21 cellular contexts compared by ENCODE assay signal in the genomic region with DNA sequence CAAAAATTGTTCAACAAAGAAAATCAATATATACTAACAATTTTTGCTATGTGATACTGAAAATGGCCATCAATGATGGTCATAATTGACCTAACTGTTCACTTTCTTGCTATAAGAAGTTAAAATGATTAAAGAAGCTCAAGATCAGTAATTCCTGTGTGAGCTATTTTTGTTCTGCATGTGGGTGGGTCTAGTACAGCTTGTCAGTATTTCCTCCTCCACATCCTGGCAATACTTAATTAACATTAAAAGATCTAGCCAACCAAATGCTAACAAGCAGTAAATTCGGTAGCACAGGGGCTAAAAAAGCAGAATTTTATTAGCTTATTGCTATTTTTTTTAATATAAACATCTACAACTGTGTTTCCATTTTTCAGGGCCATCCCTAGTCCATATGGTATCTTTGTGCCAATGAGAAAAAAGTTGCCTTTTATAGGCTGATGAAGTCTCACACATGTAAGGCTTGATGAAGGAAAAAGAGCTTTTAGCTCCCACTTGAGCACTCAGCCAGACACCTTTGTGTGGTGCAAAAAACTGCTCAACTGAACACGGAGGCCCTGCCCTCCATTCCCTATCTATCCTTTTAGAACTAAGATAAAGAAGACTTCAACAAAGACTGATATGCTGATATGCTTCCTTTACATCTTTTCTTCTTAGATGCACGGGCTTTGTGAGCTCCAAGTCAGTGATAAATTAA. TPM values are rescaled to one million over a fixed set of nuclear protein-coding genes. Genes with fewer than 3 reads are reported as not detected.
DNase-seq lines count a peak whose midpoint lies in the region; ATAC-seq, FAIRE-seq and TF ChIP-seq lines count a peak whose summit lies in the region.
"Had no signal": no experiment of that assay in that cellular context is flagged by ENCODE, and none has a peak within 500 bp of the region (broad histone marks: within the 10 kb centered on the region; RNA-seq: fewer than 3 reads in every experiment).

No MANE protein-coding gene starts in this region.

- no peak for TF ChIP-seq CTCF in activated CD8-positive, alpha-beta T cell treated with anti-CD3 and anti-CD28 coated beads for 36 hours (IDR thresholded peaks at IDR 0.05)
- TF ChIP-seq CTCF in activated B cell treated with CpG ODN at 0.5 μM for 24 hours (IDR thresholded peaks at IDR 0.05) (no peak), gastroesophageal sphincter (IDR thresholded peaks at IDR 0.05) (no peak)

- peaks cover 5% of the 10 kb centered on the region for H3K36me3 Mint-ChIP-seq in activated CD8-positive, alpha-beta T cell treated with anti-CD3 and anti-CD28 coated beads for 36 hours (ENCODE audit: low read depth)
- peaks cover 3% of the 10 kb centered on the region for H3K36me3 Mint-ChIP-seq in activated CD8-positive, alpha-beta T cell treated with anti-CD3 and anti-CD28 coated beads, Interleukin-2, amount 10 ng/mL, durations not matched to agents 7 days and 5 days (ENCODE audit: low read depth)
- no peaks in the 10 kb centered on the region for H3K36me3 Mint-ChIP-seq in CD4-positive, CD25-positive, alpha-beta regulatory T cell
- peaks cover 12% of the 10 kb centered on the region for H3K36me3 Mint-ChIP-seq in activated B cell treated with CpG ODN at 0.5 μM for 24 hours (ENCODE audit: low read depth)

- peak overlapping the region; percentile 87 for H3K27ac Mint-ChIP-seq in activated CD8-positive, alpha-beta T cell treated with anti-CD3 and anti-CD28 coated beads for 36 hours
- no peak overlapping the region for H3K27ac Mint-ChIP-seq in activated CD8-positive, alpha-beta T cell treated with anti-CD3 and anti-CD28 coated beads, Interleukin-2, amount 10 ng/mL, durations not matched to agents 7 days and 5 days
- peak overlapping the region; percentile 52 to 89 (median 75) for H3K27ac Mint-ChIP-seq in CD4-positive, CD25-positive, alpha-beta regulatory T cell
- H3K27ac Mint-ChIP-seq in activated B cell treated with CpG ODN at 0.5 μM for 24 hours = peak overlapping the region; percentile 61

- POLR2A ChIA-PET in activated CD8-positive, alpha-beta T cell treated with anti-CD3 and anti-CD28 coated beads for 36 hours (lab: Charles Lee) = interaction anchor here (1.2 kb wide), 1 partner anchor 16 kb away, joined by 3 read pairs; no protein-coding TSS in a partner anchor
- POLR2A ChIA-PET in activated CD8-positive, alpha-beta T cell treated with anti-CD3 and anti-CD28 coated beads, Interleukin-2, amount 10 ng/mL, durations not matched to agents 7 days and 5 days (lab: Charles Lee) = interaction anchor here (0.6 to 1.5 kb wide), 4 partner anchors 11 to 101 kb away, joined by 3 read pairs; a partner anchor contains a TSS
- POLR2A ChIA-PET in activated B cell treated with CpG ODN at 0.5 μM for 24 hours (lab: Charles Lee) = interaction anchor here (0.6 kb wide), 1 partner anchor 1496 kb away, joined by 4 read pairs; no protein-coding TSS in a partner anchor

- H3K27ac ChIP-seq in CD4-positive, CD25-positive, alpha-beta regulatory T cell (ENCODE audit: insufficient read depth, low read length, poor library complexity, severe bottlenecking) = peak overlapping the region; percentile 64
- peak overlapping the region in 1 of 4 donors; percentile 1 for H3K27ac ChIP-seq in gastroesophageal sphincter
- H3K27ac ChIP-seq: cardiac muscle cell, epithelial cell of prostate, right lobe of liver, thoracic aorta had no signal

- 21 to 43% methylated on average over 1 to 2 of the region's 3 CpGs for WGBS in gastroesophageal sphincter (ENCODE audit: low coverage in 1 of 2), 2 donors

- H3K4me3 ChIP-seq in CD4-positive, CD25-positive, alpha-beta regulatory T cell (ENCODE audit: low read depth, low read length) = peak overlapping the region; percentile 63
- H3K4me3 ChIP-seq in gastroesophageal sphincter = no peak overlapping the region
- H3K4me3 ChIP-seq: cardiac muscle cell, right lobe of liver, thoracic aorta had no signal

- intact Hi-C loops in activated CD8-positive, alpha-beta T cell treated with anti-CD3 and anti-CD28 coated beads for 36 hours (cut with micrococcal nuclease) = no loop called here
- intact Hi-C loops in activated B cell treated with CpG ODN at 0.5 μM for 24 hours (cut with micrococcal nuclease) = no loop called here

- H3K27me3 Mint-ChIP-seq in activated CD8-positive, alpha-beta T cell treated with anti-CD3 and anti-CD28 coated beads for 36 hours = no peaks in the 10 kb centered on the region
- H3K27me3 Mint-ChIP-seq in activated CD8-positive, alpha-beta T cell treated with anti-CD3 and anti-CD28 coated beads, Interleukin-2, amount 10 ng/mL, durations not matched to agents 7 days and 5 days (ENCODE audit: low read depth) = no peaks in the 10 kb centered on the region
- H3K27me3 Mint-ChIP-seq in CD4-positive, CD25-positive, alpha-beta regulatory T cell = peaks cover 5% of the 10 kb centered on the region
- no peaks in the 10 kb centered on the region for H3K27me3 Mint-ChIP-seq in activated B cell treated with CpG ODN at 0.5 μM for 24 hours

- H3K36me3 ChIP-seq in CD4-positive, CD25-positive, alpha-beta regulatory T cell (ENCODE audit: control insufficient read depth, insufficient read depth, low read length) = no peaks in the 10 kb centered on the region
- H3K36me3 ChIP-seq in gastroesophageal sphincter = no peaks in the 10 kb centered on the region
- H3K36me3 ChIP-seq: cardiac muscle cell, right lobe of liver, thoracic aorta had no signal

- no peak for ATAC-seq in activated CD8-positive, alpha-beta T cell treated with anti-CD3 and anti-CD28 coated beads for 36 hours
- ATAC-seq in activated CD8-positive, alpha-beta T cell treated with anti-CD3 and anti-CD28 coated beads, Interleukin-2, amount 10 ng/mL, durations not matched to agents 7 days and 5 days = no peak
- no peak for ATAC-seq in CD4-positive, CD25-positive, alpha-beta regulatory T cell (ENCODE audit: low read depth in 2 of 2)
- ATAC-seq in activated B cell treated with CpG ODN at 0.5 μM for 24 hours (ENCODE audit: low read depth) = no peak
- no peak for ATAC-seq in gastroesophageal sphincter
- no peak for ATAC-seq in HG03039 (IDR thresholded peaks at IDR 0.05; ENCODE audit: unreplicated experiment)
- ATAC-seq: right lobe of liver, SK-N-SH treated with all-trans-retinoic acid at 6 μM for 48 hours had no signal

- no peak for TF ChIP-seq EP300 in gastroesophageal sphincter (IDR thresholded peaks at IDR 0.05)

- peak overlapping the region; percentile 32 for H3K4me3 Mint-ChIP-seq in activated CD8-positive, alpha-beta T cell treated with anti-CD3 and anti-CD28 coated beads for 36 hours
- H3K4me3 Mint-ChIP-seq in activated CD8-positive, alpha-beta T cell treated with anti-CD3 and anti-CD28 coated beads, Interleukin-2, amount 10 ng/mL, durations not matched to agents 7 days and 5 days = no peak overlapping the region
- H3K4me3 Mint-ChIP-seq in CD4-positive, CD25-positive, alpha-beta regulatory T cell = peak overlapping the region; percentile 65 to 81 (median 70)
- H3K4me3 Mint-ChIP-seq in activated B cell treated with CpG ODN at 0.5 μM for 24 hours = no peak overlapping the region
- H3K4me3 Mint-ChIP-seq: CD14-positive monocyte had no signal

- CTCF ChIA-PET in activated CD8-positive, alpha-beta T cell treated with anti-CD3 and anti-CD28 coated beads for 36 hours (lab: Charles Lee) = interaction anchor here (1.0 to 2.1 kb wide), 9 partner anchors 9 to 288 kb away, joined by 3 to 21 read pairs (median 5); a partner anchor contains a TSS
- CTCF ChIA-PET in activated CD8-positive, alpha-beta T cell treated with anti-CD3 and anti-CD28 coated beads, Interleukin-2, amount 10 ng/mL, durations not matched to agents 7 days and 5 days (lab: Charles Lee) = interaction anchor here (0.7 to 1.5 kb wide), 10 partner anchors 12 to 274 kb away, joined by 3 to 12 read pairs (median 4); no protein-coding TSS in a partner anchor
- CTCF ChIA-PET in activated B cell treated with CpG ODN at 0.5 μM for 24 hours (lab: Charles Lee) = interaction anchor here (0.6 to 1.4 kb wide), 2 partner anchors 30 to 92 kb away, joined by 3 to 10 read pairs; no protein-coding TSS in a partner anchor

- no peak for FAIRE-seq in GM19239 (lab: Jason Lieb, UNC)
- FAIRE-seq: kidney had no signal

- H3K9me3 Mint-ChIP-seq in activated CD8-positive, alpha-beta T cell treated with anti-CD3 and anti-CD28 coated beads for 36 hours = no peaks in the 10 kb centered on the region
- no peaks in the 10 kb centered on the region for H3K9me3 Mint-ChIP-seq in activated CD8-positive, alpha-beta T cell treated with anti-CD3 and anti-CD28 coated beads, Interleukin-2, amount 10 ng/mL, durations not matched to agents 7 days and 5 days (ENCODE audit: insufficient read depth)
- no peaks in the 10 kb centered on the region for H3K9me3 Mint-ChIP-seq in CD4-positive, CD25-positive, alpha-beta regulatory T cell
- no peaks in the 10 kb centered on the region for H3K9me3 Mint-ChIP-seq in activated B cell treated with CpG ODN at 0.5 μM for 24 hours
- H3K9me3 Mint-ChIP-seq: CD14-positive monocyte had no signal

- no peaks in the 10 kb centered on the region for H3K27me3 ChIP-seq in CD4-positive, CD25-positive, alpha-beta regulatory T cell (ENCODE audit: control insufficient read depth, insufficient read depth, low read length)
- H3K27me3 ChIP-seq in gastroesophageal sphincter = no peaks in the 10 kb centered on the region
- H3K27me3 ChIP-seq: cardiac muscle cell, right lobe of liver had no signal

- no peak for DNase-seq in activated CD8-positive, alpha-beta T cell treated with anti-CD3 and anti-CD28 coated beads for 36 hours
- DNase-seq in activated CD8-positive, alpha-beta T cell treated with anti-CD3 and anti-CD28 coated beads, Interleukin-2, amount 10 ng/mL, durations not matched to agents 7 days and 5 days = no peak
- DNase-seq in CD4-positive, CD25-positive, alpha-beta regulatory T cell = peak in 2 of 3 donors; percentile 16 to 50
- DNase-seq in activated B cell treated with CpG ODN at 0.5 μM for 24 hours (no peak), middle frontal gyrus (ENCODE audit: extremely low spot score, low spot score) (peak; percentile 12), GM19239 (ENCODE audit: insufficient read length, low spot score) (no peak)
- DNase-seq: DMS153, foreskin fibroblast, GF-D8, kidney, NCI-H1417 treated with DMSO at 0.1 percent for 48 hours, NCI-H510A treated with DMSO at 0.1 percent for 48 hours, right lobe of liver, RPMI8226 had no signal

- TF ChIP-seq POLR2A in gastroesophageal sphincter (IDR thresholded peaks at IDR 0.05) = no peak

- H3K4me1 Mint-ChIP-seq in activated CD8-positive, alpha-beta T cell treated with anti-CD3 and anti-CD28 coated beads for 36 hours (ENCODE audit: low read depth) = peaks cover 41% of the 10 kb centered on the region
- H3K4me1 Mint-ChIP-seq in activated CD8-positive, alpha-beta T cell treated with anti-CD3 and anti-CD28 coated beads, Interleukin-2, amount 10 ng/mL, durations not matched to agents 7 days and 5 days (ENCODE audit: low read depth) = peaks cover 32% of the 10 kb centered on the region
- peaks cover 27 to 58% (median 38%) of the 10 kb centered on the region in 4 donors for H3K4me1 Mint-ChIP-seq in CD4-positive, CD25-positive, alpha-beta regulatory T cell
- peaks cover 48% of the 10 kb centered on the region for H3K4me1 Mint-ChIP-seq in activated B cell treated with CpG ODN at 0.5 μM for 24 hours

- H3K4me1 ChIP-seq in CD4-positive, CD25-positive, alpha-beta regulatory T cell (ENCODE audit: control insufficient read depth, insufficient read depth, low read length, poor library complexity, severe bottlenecking) = peaks cover 46% of the 10 kb centered on the region
- peaks cover 0 to 21% (median 6%) of the 10 kb centered on the region in 3 donors for H3K4me1 ChIP-seq in gastroesophageal sphincter

- no peaks in the 10 kb centered on the region for H3K9me3 ChIP-seq in CD4-positive, CD25-positive, alpha-beta regulatory T cell (ENCODE audit: control insufficient read depth in 2 of 2, low read length in 2 of 2)
- no peaks in the 10 kb centered on the region for H3K9me3 ChIP-seq in gastroesophageal sphincter
- H3K9me3 ChIP-seq: right lobe of liver, thoracic aorta had no signal

RNA-seq across cellular contexts. Expression of a gene that starts 4.9 kb away (rescaled TPM):
- total RNA-seq in activated CD8-positive, alpha-beta T cell treated with anti-CD3 and anti-CD28 coated beads for 36 hours = 10 to 100 TPM; 25.1 to 26.2 TPM
- 10 to 100 TPM; 12.3 to 13.3 TPM for total RNA-seq in activated CD8-positive, alpha-beta T cell treated with anti-CD3 and anti-CD28 coated beads, Interleukin-2, amount 10 ng/mL, durations not matched to agents 7 days and 5 days
- 29.8 TPM for total RNA-seq in CD4-positive, CD25-positive, alpha-beta regulatory T cell
- polyA plus RNA-seq in CD4-positive, CD25-positive, alpha-beta regulatory T cell = 10 to 100 TPM; 20.6 to 25.0 (median 22.8) TPM
- total RNA-seq in activated B cell treated with CpG ODN at 0.5 μM for 24 hours (22.1 and 24.9 TPM in 2 replicates), gastroesophageal sphincter (10 to 100 TPM; 11.7 to 25.3 (median 19.3) TPM)

Comparison
In these comparisons a context has a peak if more than half of its experiments do, and no peak if none do; other contexts are left out.
1. H3K4me3 Mint-ChIP-seq: peak in activated CD8-positive, alpha-beta T cell treated with anti-CD3 and anti-CD28 coated beads for 36 hours (single experiment) and CD4-positive, CD25-positive, alpha-beta regulatory T cell (4 of 4); none in activated CD8-positive, alpha-beta T cell treated with anti-CD3 and anti-CD28 coated beads, Interleukin-2, amount 10 ng/mL, durations not matched to agents 7 days and 5 days (single experiment) and activated B cell treated with CpG ODN at 0.5 μM for 24 hours (single experiment).
2. DNase-seq: peak in CD4-positive, CD25-positive, alpha-beta regulatory T cell (2 of 3) and middle frontal gyrus (single experiment); none in activated CD8-positive, alpha-beta T cell treated with anti-CD3 and anti-CD28 coated beads for 36 hours (single experiment), activated CD8-positive, alpha-beta T cell treated with anti-CD3 and anti-CD28 coated beads, Interleukin-2, amount 10 ng/mL, durations not matched to agents 7 days and 5 days (single experiment), activated B cell treated with CpG ODN at 0.5 μM for 24 hours (single experiment) and GM19239 (single experiment).